8 cellular contexts compared by ENCODE assay signal in the genomic region with DNA sequence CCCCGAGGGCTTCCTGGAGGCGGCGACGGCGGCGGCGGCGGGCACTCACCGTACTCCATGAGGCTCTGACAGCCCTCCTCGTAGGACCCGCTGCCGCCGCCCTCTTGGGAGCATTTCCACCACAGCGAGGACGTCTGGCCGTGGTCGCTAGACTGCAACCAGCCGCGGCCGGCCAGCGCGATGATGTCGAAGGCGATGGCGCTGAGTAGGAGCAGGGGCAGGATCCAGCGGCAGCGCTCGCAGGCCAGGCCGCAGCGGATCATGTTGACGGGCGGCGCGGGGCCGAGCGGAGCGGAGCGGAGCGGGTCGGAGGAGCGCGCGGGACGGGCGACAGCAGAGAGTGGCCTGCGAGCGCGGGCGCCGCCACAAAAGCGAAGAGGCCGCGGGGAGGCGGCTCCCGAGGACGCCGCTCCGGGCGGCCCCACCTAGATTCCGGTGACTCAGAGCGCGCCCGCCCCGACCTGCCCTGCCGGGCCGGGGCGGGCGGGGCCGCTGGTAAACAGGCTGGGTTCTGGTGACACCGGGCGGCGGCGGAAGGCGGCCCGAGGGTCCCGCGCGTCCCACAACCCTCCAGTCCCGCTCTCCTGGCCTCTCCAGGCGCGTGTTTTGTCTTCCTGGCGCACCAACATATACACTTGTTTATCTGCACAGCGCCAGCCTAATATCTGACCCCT. TPM values are rescaled to one million over a fixed set of nuclear protein-coding genes. Genes with fewer than 3 reads are reported as not detected.
DNase-seq lines count a peak whose midpoint lies in the region; ATAC-seq and TF ChIP-seq lines count a peak whose summit lies in the region.

A gene (minus strand): TSS at position 342 of the 674 bp plus-strand sequence. CDS start 79 bp downstream, at position 263.

- peak; percentile 20 for TF ChIP-seq EP300 in neural cell (conservative IDR thresholded peaks at IDR 0.05; ENCODE audit: poor library complexity, severe bottlenecking)

- no peaks in the 10 kb centered on the region for H3K9me3 Mint-ChIP-seq in stimulated activated naive CD8-positive, alpha-beta T cell treated with anti-CD3 and anti-CD28 coated beads, Interleukin-15, Interleukin-2, amounts not matched to agents 100 ng/mL and 50 ng/mL, for 24 hours

- H2AFZ ChIP-seq in PC-3 (ENCODE audit: low read length): peak within 1 kb of the TSS; percentile 94
- H2AFZ ChIP-seq in neural cell (ENCODE audit: low read depth, low read length): peak within 1 kb of the TSS; percentile 34

- H3K9me2 ChIP-seq in PC-3 (replicated peaks; ENCODE audit: low read length) (no peaks in the 10 kb centered on the region), neural cell (ENCODE audit: insufficient read depth, low read length) (no peaks in the 10 kb centered on the region)

- H3F3A ChIP-seq in PC-3 (ENCODE audit: low read length, unreplicated experiment) (no peaks in the 10 kb centered on the region), neural cell (ENCODE audit: insufficient read depth, low read length, poor library complexity, severe bottlenecking) (no peaks in the 10 kb centered on the region)

- no peak for TF ChIP-seq RAD21 in neural cell (conservative IDR thresholded peaks at IDR 0.05)

- H4K20me1 ChIP-seq in PC-3 (ENCODE audit: low read length) (no peaks in the 10 kb centered on the region), neural cell (ENCODE audit: insufficient read depth) (no peaks in the 10 kb centered on the region)

- peak within 1 kb of the TSS; percentile 74 for H3K27ac Mint-ChIP-seq in stimulated activated naive CD8-positive, alpha-beta T cell treated with anti-CD3 and anti-CD28 coated beads, Interleukin-15, Interleukin-2, amounts not matched to agents 100 ng/mL and 50 ng/mL, for 24 hours

- H3K27me3 Mint-ChIP-seq in stimulated activated naive CD8-positive, alpha-beta T cell treated with anti-CD3 and anti-CD28 coated beads, Interleukin-15, Interleukin-2, amounts not matched to agents 100 ng/mL and 50 ng/mL, for 24 hours: peaks cover 51% of the 10 kb centered on the region

- peaks cover 23% of the 10 kb centered on the region for H3K4me1 Mint-ChIP-seq in stimulated activated naive CD8-positive, alpha-beta T cell treated with anti-CD3 and anti-CD28 coated beads, Interleukin-15, Interleukin-2, amounts not matched to agents 100 ng/mL and 50 ng/mL, for 24 hours (ENCODE audit: low read depth)

- ATAC-seq in HG02973 (IDR thresholded peaks at IDR 0.05; ENCODE audit: unreplicated experiment) (peak; percentile 75), PC-3 (peak; percentile 86)

- H3K27me3 ChIP-seq in PC-3 (ENCODE audit: low read length) (no peaks in the 10 kb centered on the region), neural cell (ENCODE audit: insufficient read depth, low read depth, low read length) (peaks cover 24% of the 10 kb centered on the region)

- H3K4me3 ChIP-seq in PC-3 (ENCODE audit: low read length) (peak within 1 kb of the TSS; percentile 95), neural cell (ENCODE audit: low read length) (peak within 1 kb of the TSS; percentile 76)

- intact Hi-C loops in PC-3 (cut with micrococcal nuclease): loop anchor here (5.0 to 10.0 kb wide), 2 partner anchors 252 to 400 kb away; no protein-coding TSS in a partner anchor

- no peak for TF ChIP-seq CTCF in PC-3 (conservative IDR thresholded peaks at IDR 0.05; ENCODE audit: low read depth, low read length)
- peak; percentile 23 for TF ChIP-seq CTCF in neural cell (IDR thresholded peaks at IDR 0.05; ENCODE audit: poor library complexity, severe bottlenecking)

- peaks cover 41% of the 10 kb centered on the region for H3K79me2 ChIP-seq in PC-3 (ENCODE audit: low read length)
- H3K79me2 ChIP-seq in neural cell (replicated peaks; ENCODE audit: insufficient read depth, low read length): no peaks in the 10 kb centered on the region

- H3K9ac ChIP-seq in PC-3 (ENCODE audit: low read length) (peak within 1 kb of the TSS; percentile 94), neural cell (ENCODE audit: low read length) (peak within 1 kb of the TSS; percentile 58)

- H3K4me2 ChIP-seq in PC-3 (ENCODE audit: low read length) (peak within 1 kb of the TSS; percentile 97), neural cell (ENCODE audit: low read length) (peak within 1 kb of the TSS; percentile 26)

- DNase-seq in NCI-H187 (lab: John Stamatoyannopoulos, UW): peak; percentile 67 to 71
- DNase-seq in NCI-H187 treated with DMSO at 0.1 percent for 48 hours (lab: John Stamatoyannopoulos, UW): no peak
- peak; percentile 86 for DNase-seq in PC-3
- peak; percentile 64 for DNase-seq in activated T-helper 9 cell treated with anti-CD3 and anti-CD28 coated beads, Interleukin-2, amount 50 U/mL, for 16 hours (ENCODE audit: low read depth)
- peak; percentile 13 for DNase-seq in fibroblast of the conjunctiva (ENCODE audit: low read depth)

- H3K9me3 ChIP-seq in PC-3 (ENCODE audit: low read length) (no peaks in the 10 kb centered on the region), neural cell (ENCODE audit: low read length) (no peaks in the 10 kb centered on the region)

- peak within 1 kb of the TSS; percentile 86 for H3K4me3 Mint-ChIP-seq in stimulated activated naive CD8-positive, alpha-beta T cell treated with anti-CD3 and anti-CD28 coated beads, Interleukin-15, Interleukin-2, amounts not matched to agents 100 ng/mL and 50 ng/mL, for 24 hours

- CTCF ChIA-PET in PC-3 (lab: Charles Lee): no interaction called here

- BruUV-seq in PC-3 (replicated peaks; lab: Mats Ljungman, UMichigan): no TSS peak

- POLR2A ChIA-PET in PC-3 (lab: Charles Lee; ENCODE audit: unreplicated experiment): interaction anchor here (0.6 to 0.9 kb wide), 2 partner anchors 79 to 270 kb away, joined by 3 to 4 read pairs; no protein-coding TSS in a partner anchor

- no peaks in the 10 kb centered on the region; the same call in 1 of the 2 replicates for H3K36me3 ChIP-seq in PC-3 (ENCODE audit: low read depth, low read length)
- H3K36me3 ChIP-seq in neural cell (ENCODE audit: insufficient read depth, low read length): no peaks in the 10 kb centered on the region

- H3K4me1 ChIP-seq in PC-3 (ENCODE audit: insufficient read depth, low read length): peaks cover 23% of the 10 kb centered on the region

- peak within 1 kb of the TSS; percentile 69 for H3K27ac ChIP-seq in PC-3 (ENCODE audit: low read length)
- no peak within 1 kb of the TSS for H3K27ac ChIP-seq in neural cell (ENCODE audit: low read length)

- H3K36me3 Mint-ChIP-seq in stimulated activated naive CD8-positive, alpha-beta T cell treated with anti-CD3 and anti-CD28 coated beads, Interleukin-15, Interleukin-2, amounts not matched to agents 100 ng/mL and 50 ng/mL, for 24 hours (ENCODE audit: low read depth): no peaks in the 10 kb centered on the region

TF ChIP-seq in neural cell, 6 proteins besides CTCF, POLR2A, EP300 and RAD21:
- TF ChIP-seq POLR2AphosphoS5 (IDR thresholded peaks at IDR 0.05) (no peak), SMC3 (conservative IDR thresholded peaks at IDR 0.05; ENCODE audit: poor library complexity) (no peak), TAF1 (IDR thresholded peaks at IDR 0.05; ENCODE audit: low read depth) (no peak), MXI1 (conservative IDR thresholded peaks at IDR 0.05; ENCODE audit: poor library complexity, severe bottlenecking) (peak; percentile 37)

RNA-seq across cellular contexts. Expression of the gene that starts here (rescaled TPM):
- total RNA-seq in PC-3 (2014; rRNA removed): 42.5 and 50.3 TPM in 2 replicates
- 0.79 and 2.0 TPM in 2 replicates for polyA plus RNA-seq in neural cell
- 0.73 and 0.93 TPM in 2 replicates for polyA minus RNA-seq in neural cell
